11 cellular contexts compared by ENCODE assay signal in genomic region chrX:48433713-48434112, GRCh38. TPM values are rescaled to one million over a fixed set of nuclear protein-coding genes. Genes with fewer than 3 reads are reported as not detected.
"Had no signal": no experiment of that assay in that cellular context is flagged by ENCODE, and none has a peak within 500 bp of the region (broad histone marks: within the 10 kb centered on the region; RNA-seq: fewer than 3 reads in every experiment).

No MANE protein-coding gene starts in this region.

RNA-seq across cellular contexts. Expression of gene SSX4B, which starts 22.0 kb away (rescaled TPM):
- total RNA-seq: activated B cell treated with CpG ODN at 0.5 μM for 24 hours; esophagus mucosa; kidney epithelial cell; lower leg skin; mesothelial cell of epicardium; naive thymus-derived CD8-positive, alpha-beta T cell; neural crest cell; pancreas; sciatic nerve; transverse colon; urinary bladder had no signal
- polyA plus RNA-seq: naive thymus-derived CD8-positive, alpha-beta T cell; pancreas; urinary bladder had no signal

RNA-seq across cellular contexts. Expression of gene SSX4, which starts 50.4 kb away (rescaled TPM):
- total RNA-seq: activated B cell treated with CpG ODN at 0.5 μM for 24 hours; esophagus mucosa; kidney epithelial cell; lower leg skin; mesothelial cell of epicardium; naive thymus-derived CD8-positive, alpha-beta T cell; neural crest cell; pancreas; sciatic nerve; transverse colon; urinary bladder had no signal
- polyA plus RNA-seq: naive thymus-derived CD8-positive, alpha-beta T cell; pancreas; urinary bladder had no signal
